ENCODE assay signal across 32 cellular contexts in genomic region chr5:116564322-116564721, GRCh38. TPM values are rescaled to one million over a fixed set of nuclear protein-coding genes. Genes with fewer than 3 reads are reported as not detected.
DNase-seq lines count a peak whose midpoint lies in the region; ATAC-seq, FAIRE-seq and TF ChIP-seq lines count a peak whose summit lies in the region.
"Had no signal": no experiment of that assay in that cellular context is flagged by ENCODE, and none has a peak within 500 bp of the region (broad histone marks: within the 10 kb centered on the region; RNA-seq: fewer than 3 reads in every experiment).

No MANE protein-coding gene starts in this region.

- H3K18ac ChIP-seq in trophoblast cell (ENCODE audit: low read length), result no peak overlapping the region

- no peak overlapping the region for H3K9ac ChIP-seq in HUES64 (ENCODE audit: low read depth, low read length)
- H3K9ac ChIP-seq in trophoblast cell (ENCODE audit: low read length), result no peak overlapping the region
- H3K9ac ChIP-seq: BLaER1 had no signal

- H3K4me2 ChIP-seq in trophoblast cell (ENCODE audit: low read length), result no peak overlapping the region
- H3K4me2 ChIP-seq: BLaER1, hepatocyte had no signal

- peaks cover 29% of the 10 kb centered on the region for H3K79me2 ChIP-seq in trophoblast cell (ENCODE audit: control insufficient read depth, insufficient read depth, low read length, poor library complexity)

- H3K4me1 Mint-ChIP-seq in brain, result peaks cover 97% of the 10 kb centered on the region
- H3K4me1 Mint-ChIP-seq: immature natural killer cell had no signal

- no peaks in the 10 kb centered on the region for H3K9me3 ChIP-seq in HUES64 (ENCODE audit: insufficient read depth, low read depth, low read length)
- no peaks in the 10 kb centered on the region for H3K9me3 ChIP-seq in trophoblast cell (ENCODE audit: insufficient read depth, low read depth, low read length)
- H3K9me3 ChIP-seq: BLaER1, breast epithelium, esophagus muscularis mucosa, SJSA1, transverse colon had no signal

- ATAC-seq in HG03432 (IDR thresholded peaks at IDR 0.05; ENCODE audit: unreplicated experiment), result no peak
- ATAC-seq: effector memory CD8-positive, alpha-beta T cell; HCT116 had no signal

- H2AFZ ChIP-seq in trophoblast cell (ENCODE audit: insufficient read depth, low read length, poor library complexity), result no peak overlapping the region
- H2AFZ ChIP-seq: hepatocyte had no signal

- peak overlapping the region in 3 of 5 experiments; percentile 22 to 83 (median 68) for H3K27ac Mint-ChIP-seq in brain
- H3K27ac Mint-ChIP-seq: activated CD4-positive, alpha-beta memory T cell treated with anti-CD3 and anti-CD28 coated beads for 36 hours; activated naive CD4-positive, alpha-beta T cell treated with anti-CD3 and anti-CD28 coated beads for 36 hours; activated T-helper 1 cell treated with anti-CD3 and anti-CD28 coated beads, Interleukin-12 subunit alpha, Interleukin-12 subunit beta, Interleukin-2, Interleukin-4 antibody, amounts not matched to agents 30 ng/mL and 10 ng/mL and 1 ng/mL, durations not matched to agents 14 hours and 24 hours and 36 hours; effector memory CD8-positive, alpha-beta T cell; immature natural killer cell; naive B cell had no signal

- peak overlapping the region; percentile 17 to 74 (median 69) for H3K4me3 Mint-ChIP-seq in brain
- H3K4me3 Mint-ChIP-seq: activated CD4-positive, alpha-beta memory T cell treated with anti-CD3 and anti-CD28 coated beads for 36 hours; activated naive CD4-positive, alpha-beta T cell treated with anti-CD3 and anti-CD28 coated beads for 36 hours; activated T-helper 1 cell treated with anti-CD3 and anti-CD28 coated beads, Interleukin-12 subunit alpha, Interleukin-12 subunit beta, Interleukin-2, Interleukin-4 antibody, amounts not matched to agents 30 ng/mL and 10 ng/mL and 1 ng/mL, durations not matched to agents 14 hours and 24 hours and 36 hours; effector memory CD8-positive, alpha-beta T cell; immature natural killer cell; naive B cell had no signal

- H3K23ac ChIP-seq in trophoblast cell (ENCODE audit: low read length), result no peak overlapping the region

- H4K91ac ChIP-seq in trophoblast cell (ENCODE audit: low read depth, low read length), result no peak overlapping the region

- peak overlapping the region; percentile 98 for H3K4ac ChIP-seq in trophoblast cell (ENCODE audit: low read depth, low read length)

- H2BK12ac ChIP-seq in trophoblast cell (ENCODE audit: low read length), result no peak overlapping the region

- no peak overlapping the region for H2BK120ac ChIP-seq in trophoblast cell (ENCODE audit: insufficient read depth, low read length, poor library complexity)

- H3K27me3 ChIP-seq in HUES64 (ENCODE audit: insufficient read depth, low read length) (no peaks in the 10 kb centered on the region), trophoblast cell (ENCODE audit: insufficient read depth, low read length) (no peaks in the 10 kb centered on the region)
- H3K27me3 ChIP-seq: BLaER1, breast epithelium, hepatocyte, SJSA1, transverse colon had no signal

- H2AK5ac ChIP-seq in trophoblast cell (ENCODE audit: low read length), result no peak overlapping the region

- peaks cover 0 to 6% (median 0%) of the 10 kb centered on the region in 5 experiments for H3K9me3 Mint-ChIP-seq in brain
- H3K9me3 Mint-ChIP-seq: activated CD4-positive, alpha-beta memory T cell treated with anti-CD3 and anti-CD28 coated beads for 36 hours; activated naive CD4-positive, alpha-beta T cell treated with anti-CD3 and anti-CD28 coated beads for 36 hours; activated T-helper 1 cell treated with anti-CD3 and anti-CD28 coated beads, Interleukin-12 subunit alpha, Interleukin-12 subunit beta, Interleukin-2, Interleukin-4 antibody, amounts not matched to agents 30 ng/mL and 10 ng/mL and 1 ng/mL, durations not matched to agents 14 hours and 24 hours and 36 hours had no signal

- peak; percentile 15 for DNase-seq in DMS79 treated with DMSO at 0.1 percent for 48 hours (lab: John Stamatoyannopoulos, UW)
- DNase-seq in trophoblast cell, result no peak
- DNase-seq in cerebellum (ENCODE audit: low spot score), result no peak
- no peak for DNase-seq in urothelium cell line (ENCODE audit: low spot score)
- DNase-seq in AG08395 (ENCODE audit: low spot score), result no peak
- DNase-seq: activated CD4-positive, alpha-beta memory T cell treated with anti-CD3 and anti-CD28 coated beads for 36 hours; activated CD4-positive, CD25-positive, alpha-beta regulatory T cell treated with anti-CD3 and anti-CD28 coated beads, Interleukin-2, amount 50 U/mL, for 72 hours; activated CD8-positive, alpha-beta memory T cell treated with anti-CD3 and anti-CD28 coated beads, Interleukin-2, amount 50 U/mL, for 4 hours; activated naive CD4-positive, alpha-beta T cell treated with anti-CD3 and anti-CD28 coated beads for 36 hours; effector memory CD8-positive, alpha-beta T cell; foreskin melanocyte; immature natural killer cell; Karpas-422; mesenchymal stem cell; naive B cell; NCI-H1048; NCI-H1694; NCI-H524 treated with DMSO at 0.1 percent for 48 hours; stimulated activated CD4-positive, alpha-beta T cell treated with anti-CD3 and anti-CD28 coated beads, Interleukin-1b, Interleukin-23, amount 100 ng/mL, for 48 hours; stimulated activated CD8-positive, alpha-beta memory T cell treated with anti-CD3 and anti-CD28 coated beads, Interleukin-4, amount 100 ng/mL, for 48 hours; transverse colon had no signal

- no peak for FAIRE-seq in urothelium cell line (lab: Jason Lieb, UNC)

- no peak overlapping the region for H2BK5ac ChIP-seq in trophoblast cell (ENCODE audit: low read depth, low read length, poor library complexity)

- H3K4me3 ChIP-seq in HUES64 (ENCODE audit: low read length) (peak overlapping the region; percentile 3; the same call in 1 of the 2 replicates), trophoblast cell (ENCODE audit: low read depth, low read length) (no peak overlapping the region)
- H3K4me3 ChIP-seq: BLaER1, breast epithelium, coronary artery, esophagus muscularis mucosa, hepatocyte, SJSA1, transverse colon had no signal

- no peak overlapping the region for H3K14ac ChIP-seq in trophoblast cell (ENCODE audit: low read length)

- no peaks in the 10 kb centered on the region for H3K27me3 Mint-ChIP-seq in brain

- H3K4me1 ChIP-seq in HUES64 (ENCODE audit: insufficient read depth, low read length), result peaks cover 100% of the 10 kb centered on the region
- peaks cover 8 to 18% of the 10 kb centered on the region in 2 experiments for H3K4me1 ChIP-seq in trophoblast cell (ENCODE audit: control insufficient read depth in 1 of 2, insufficient read depth in 2 of 2, low read length in 2 of 2)
- H3K4me1 ChIP-seq: breast epithelium, SJSA1 had no signal

- no peak for TF ChIP-seq CTCF in brain (conservative IDR thresholded peaks at IDR 0.05)

- H3K36me3 Mint-ChIP-seq in brain, result peaks cover 51% of the 10 kb centered on the region
- H3K36me3 Mint-ChIP-seq: activated CD4-positive, alpha-beta memory T cell treated with anti-CD3 and anti-CD28 coated beads for 36 hours; immature natural killer cell; naive B cell had no signal

- H3K27ac ChIP-seq in HUES64 (ENCODE audit: low read depth, low read length) (no peak overlapping the region), trophoblast cell (ENCODE audit: low read depth, low read length) (no peak overlapping the region)
- H3K27ac ChIP-seq: BLaER1, breast epithelium, coronary artery, esophagus muscularis mucosa, hepatocyte, SJSA1, transverse colon had no signal

- peaks cover 63% of the 10 kb centered on the region for H3K36me3 ChIP-seq in HUES64 (ENCODE audit: insufficient read depth, low read length)
- peaks cover 7 to 17% of the 10 kb centered on the region in 2 experiments for H3K36me3 ChIP-seq in trophoblast cell (ENCODE audit: control insufficient read depth in 1 of 2, insufficient read depth in 2 of 2, low read length in 2 of 2)
- H3K36me3 ChIP-seq: BLaER1, breast epithelium, esophagus muscularis mucosa, SJSA1, transverse colon had no signal

- H3K79me1 ChIP-seq in trophoblast cell (ENCODE audit: low read length), result no peaks in the 10 kb centered on the region

- no peak overlapping the region for H4K12ac ChIP-seq in trophoblast cell (ENCODE audit: low read depth, low read length)

- no peak overlapping the region for H4K8ac ChIP-seq in trophoblast cell (ENCODE audit: low read depth, low read length)

- WGBS in HUES64, result 56% methylated on average over 3 of the region's 3 CpGs
- no CpG with 5 or more reads among the region's 3 CpGs for WGBS in trophoblast cell (ENCODE audit: extremely low coverage, insufficient coverage, insufficient read length)

RNA-seq across cellular contexts. Expression of gene SEMA6A, which starts 10.3 kb away (rescaled TPM):
- 146 TPM for polyA plus RNA-seq in HUES64 (2013, experiment 1 of 2)
- 175 TPM for polyA plus RNA-seq in HUES64 (2013, experiment 2 of 2)
- polyA plus RNA-seq in brain (ENCODE audit: insufficient read depth, low read depth, low replicate concordance), result 34.2 TPM
- polyA plus RNA-seq in trophoblast cell (2013), result 559 and 563 TPM in 2 replicates
- total RNA-seq in cerebellum, result 181 TPM
- total RNA-seq: activated CD4-positive, alpha-beta memory T cell treated with anti-CD3 and anti-CD28 coated beads for 36 hours had no signal
